19 cellular contexts compared by ENCODE assay signal in the genomic region with DNA sequence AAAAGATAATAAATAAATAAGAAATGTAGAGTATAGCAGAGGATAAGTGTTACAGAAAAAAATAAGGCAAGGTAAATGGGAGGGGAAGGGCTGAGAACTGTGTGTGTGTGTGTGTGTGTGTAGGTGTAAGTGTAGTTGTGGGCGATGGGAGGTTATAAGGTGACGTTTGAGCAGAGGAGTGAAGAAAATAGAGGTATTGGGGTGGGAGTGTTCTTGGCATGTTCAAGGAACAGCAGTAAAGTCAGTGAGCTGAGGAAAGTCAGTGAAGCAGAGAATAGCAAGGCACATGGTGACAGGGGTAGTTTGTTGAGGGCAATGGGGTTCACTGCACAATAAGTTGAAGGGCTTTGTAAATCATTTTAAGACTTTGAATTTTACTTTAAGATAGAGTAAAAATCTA. TPM values are rescaled to one million over a fixed set of nuclear protein-coding genes. Genes with fewer than 3 reads are reported as not detected.
DNase-seq lines count a peak whose midpoint lies in the region; ATAC-seq and TF ChIP-seq lines count a peak whose summit lies in the region.
"Had no signal": no experiment of that assay in that cellular context is flagged by ENCODE, and none has a peak within 500 bp of the region (broad histone marks: within the 10 kb centered on the region; RNA-seq: fewer than 3 reads in every experiment).

No MANE protein-coding gene starts in this region.

- TF ChIP-seq CTCF in HEK293 (tag by site-specific recombination; IDR thresholded peaks at IDR 0.05) (no peak), epithelial cell of proximal tubule (conservative IDR thresholded peaks at IDR 0.05; ENCODE audit: low read depth, low read length) (no peak)

- no peaks in the 10 kb centered on the region for H3K36me3 ChIP-seq in HEK293 (ENCODE audit: control insufficient read depth in 2 of 2, insufficient read depth in 1 of 2, low read length in 2 of 2)
- H3K36me3 ChIP-seq: BLaER1 treated with 17β-estradiol and CSF1 and Interleukin-3, amounts not matched to agents 10 nM and 100 nM had no signal

- no peaks in the 10 kb centered on the region for H3K4me1 ChIP-seq in HEK293 (ENCODE audit: control insufficient read depth, insufficient read depth, low read length)

- DNase-seq in epithelial cell of proximal tubule (ENCODE audit: low read depth) (peak; percentile 63), kidney tubule cell (ENCODE audit: low spot score) (peak; percentile 74), renal cortical epithelial cell (ENCODE audit: low read depth) (peak; percentile 93), NCI-H2107 (lab: John Stamatoyannopoulos, UW) (no peak), anterior cingulate cortex (lab: John Stamatoyannopoulos, UW) (no peak)
- no peak for DNase-seq in activated CD4-positive, CD25-positive, alpha-beta regulatory T cell (lab: John Stamatoyannopoulos, UW)
- DNase-seq: 8988T; CD8-positive, alpha-beta T cell; COR-L47; DMS 273 treated with DMSO at 0.1 percent for 48 hours; DMS53; DND-41; EL; H9 had no signal

- ATAC-seq in HG03175 (IDR thresholded peaks at IDR 0.05; ENCODE audit: unreplicated experiment) = no peak
- ATAC-seq: CD8-positive, alpha-beta T cell; GM12878; HepG2 had no signal

- POLR2A ChIA-PET in HEK293 (lab: Yijun Ruan, JAX) = no interaction called here

- no peak overlapping the region for H3K4me3 ChIP-seq in HEK293 (ENCODE audit: low read depth, low read length)
- H3K4me3 ChIP-seq in epithelial cell of proximal tubule (ENCODE audit: low read depth, low read length) = no peak overlapping the region
- H3K4me3 ChIP-seq: BLaER1 treated with 17β-estradiol and CSF1 and Interleukin-3, amounts not matched to agents 10 nM and 100 nM; GM12878 had no signal

- H3K9me3 ChIP-seq in HEK293 (ENCODE audit: control insufficient read depth, insufficient read depth, low read depth, low read length) = no peaks in the 10 kb centered on the region

- no peak overlapping the region for H3K27ac ChIP-seq in HEK293 (ENCODE audit: extremely low read depth, low read depth, low read length)
- H3K27ac ChIP-seq: BLaER1 treated with 17β-estradiol and CSF1 and Interleukin-3, amounts not matched to agents 10 nM and 100 nM had no signal

- CTCF ChIA-PET in HEK293 (lab: Yijun Ruan, JAX) = no interaction called here

TF ChIP-seq in HEK293, 187 proteins besides CTCF, POLR2A, EP300 and RAD21:
- no peak for TF ChIP-seq GLIS1 (tag by site-specific recombination; IDR thresholded peaks at IDR 0.05)
- peak; percentile 99 for TF ChIP-seq EGR2 (tag by site-specific recombination; IDR thresholded peaks at IDR 0.05; ENCODE audit: low read depth)
- TF ChIP-seq TRIM28 (IDR thresholded peaks at IDR 0.05; ENCODE audit: borderline replicate concordance, low read length) = no peak
- TF ChIP-seq ZBTB20 (tag by site-specific recombination; IDR thresholded peaks at IDR 0.05) = no peak
- peak; percentile 94 for TF ChIP-seq ZFHX2 (tag by site-specific recombination; conservative IDR thresholded peaks at IDR 0.05)
- no peak for TF ChIP-seq ZNF76 (tag by site-specific recombination; IDR thresholded peaks at IDR 0.05; ENCODE audit: borderline replicate concordance, low read depth)
- TF ChIP-seq, protein P1, sequence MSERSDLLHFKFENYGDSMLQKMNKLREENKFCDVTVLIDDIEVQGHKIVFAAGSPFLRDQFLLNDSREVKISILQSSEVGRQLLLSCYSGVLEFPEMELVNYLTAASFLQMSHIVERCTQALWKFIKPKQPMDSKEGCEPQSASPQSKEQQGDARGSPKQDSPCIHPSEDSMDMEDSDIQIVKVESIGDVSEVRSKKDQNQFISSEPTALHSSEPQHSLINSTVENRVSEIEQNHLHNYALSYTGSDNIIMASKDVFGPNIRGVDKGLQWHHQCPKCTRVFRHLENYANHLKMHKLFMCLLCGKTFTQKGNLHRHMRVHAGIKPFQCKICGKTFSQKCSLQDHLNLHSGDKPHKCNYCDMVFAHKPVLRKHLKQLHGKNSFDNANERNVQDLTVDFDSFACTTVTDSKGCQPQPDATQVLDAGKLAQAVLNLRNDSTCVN (tag by site-specific recombination; optimal IDR thresholded peaks at IDR 0.05) = no peak
- TF ChIP-seq ZNF677 (tag by site-specific recombination; IDR thresholded peaks at IDR 0.05) = no peak
- TF ChIP-seq ZNF157 (tag by site-specific recombination; IDR thresholded peaks at IDR 0.05) = no peak
TF ChIP-seq in HEK293: peak in this region for 2.

RNA-seq across cellular contexts. Expression of a gene that starts 30.9 kb away (rescaled TPM):
- 14.7 and 16.3 TPM in 2 replicates for total RNA-seq in epithelial cell of proximal tubule
- total RNA-seq in renal cortical epithelial cell = 28.3 and 51.8 TPM in 2 replicates

Comparison
In these comparisons a context has a peak if more than half of its experiments do, and no peak if none do; other contexts are left out.
1. DNase-seq: peak in epithelial cell of proximal tubule (single experiment), kidney tubule cell (single experiment) and renal cortical epithelial cell (single experiment); none in activated CD4-positive, CD25-positive, alpha-beta regulatory T cell (0 of 4), NCI-H2107 (single experiment) and anterior cingulate cortex (0 of 58).